In genomic region chr3:49723631-49724551, GRCh38 we compare ENCODE assay signal across 8 cellular contexts. TPM values are rescaled to one million over a fixed set of nuclear protein-coding genes. Genes with fewer than 3 reads are reported as not detected.
DNase-seq lines count a peak whose midpoint lies in the region; ATAC-seq and TF ChIP-seq lines count a peak whose summit lies in the region.

Gene GMPPB (minus strand): TSS chr3:49723951. CDS start chr3:49723726, 225 bp downstream.

- peak within 1 kb of the TSS; percentile 95 for H3K4me3 Mint-ChIP-seq in activated CD4-positive, alpha-beta T cell treated with anti-CD3 and anti-CD28 coated beads, Interleukin-2, amount 10 ng/mL, durations not matched to agents 7 days and 5 days

- peak within 1 kb of the TSS; percentile 94 for H3K27ac ChIP-seq in C4-2B
- H3K27ac ChIP-seq in coronary artery, result peak within 1 kb of the TSS; percentile 87 to 97

- H3K27ac Mint-ChIP-seq in activated CD4-positive, alpha-beta T cell treated with anti-CD3 and anti-CD28 coated beads, Interleukin-2, amount 10 ng/mL, durations not matched to agents 7 days and 5 days, result peak within 1 kb of the TSS; percentile 98

- DNase-seq in NCI-H748 (lab: John Stamatoyannopoulos, UW; ENCODE audit: unreplicated experiment) (peak; percentile 96), coronary artery (ENCODE audit: low spot score) (peak; percentile 99), left kidney (ENCODE audit: low read depth, low spot score) (peak; percentile 99)
- DNase-seq in activated CD4-positive, alpha-beta T cell treated with anti-CD3 and anti-CD28 coated beads, Interleukin-2, amount 10 ng/mL, durations not matched to agents 7 days and 5 days, result peak; percentile 95
- DNase-seq in stimulated activated CD4-positive, alpha-beta T cell treated with anti-CD3 and anti-CD28 coated beads, Interleukin-1b, Interleukin-23, amount 100 ng/mL, for 48 hours, result peak; percentile 95

- CTCF ChIA-PET in activated CD4-positive, alpha-beta T cell treated with anti-CD3 and anti-CD28 coated beads, Interleukin-2, amount 10 ng/mL, durations not matched to agents 7 days and 5 days (lab: Charles Lee), result interaction anchor here (0.6 to 1.5 kb wide), 3 partner anchors 9 to 1577 kb away, joined by 3 to 4 read pairs (median 4); no protein-coding TSS in a partner anchor

- POLR2A ChIA-PET in activated CD4-positive, alpha-beta T cell treated with anti-CD3 and anti-CD28 coated beads, Interleukin-2, amount 10 ng/mL, durations not matched to agents 7 days and 5 days (lab: Charles Lee), result no interaction called here

- peak within 1 kb of the TSS; percentile 99 for H3K4me3 ChIP-seq in coronary artery

- peaks cover 37% of the 10 kb centered on the region for H3K4me1 Mint-ChIP-seq in activated CD4-positive, alpha-beta T cell treated with anti-CD3 and anti-CD28 coated beads, Interleukin-2, amount 10 ng/mL, durations not matched to agents 7 days and 5 days

- TF ChIP-seq CTCF in C4-2B (conservative IDR thresholded peaks at IDR 0.05) (no peak), coronary artery (IDR thresholded peaks at IDR 0.05) (no peak)

- H3K27me3 Mint-ChIP-seq in activated CD4-positive, alpha-beta T cell treated with anti-CD3 and anti-CD28 coated beads, Interleukin-2, amount 10 ng/mL, durations not matched to agents 7 days and 5 days, result no peaks in the 10 kb centered on the region

- H3K9me3 Mint-ChIP-seq in activated CD4-positive, alpha-beta T cell treated with anti-CD3 and anti-CD28 coated beads, Interleukin-2, amount 10 ng/mL, durations not matched to agents 7 days and 5 days, result no peaks in the 10 kb centered on the region

- peaks cover 20% of the 10 kb centered on the region for H3K36me3 Mint-ChIP-seq in activated CD4-positive, alpha-beta T cell treated with anti-CD3 and anti-CD28 coated beads, Interleukin-2, amount 10 ng/mL, durations not matched to agents 7 days and 5 days (ENCODE audit: low read depth)

- ATAC-seq in GM19372 (IDR thresholded peaks at IDR 0.05; ENCODE audit: low read depth, unreplicated experiment), result peak; percentile 80
- ATAC-seq in HG03521 (IDR thresholded peaks at IDR 0.05; ENCODE audit: unreplicated experiment), result peak; percentile 77

RNA-seq across cellular contexts. Expression of gene GMPPB, which starts in this region (rescaled TPM):
- total RNA-seq in activated CD4-positive, alpha-beta T cell treated with anti-CD3 and anti-CD28 coated beads, Interleukin-2, amount 10 ng/mL, durations not matched to agents 7 days and 5 days, result 10 to 100 TPM; 36.5 to 46.0 TPM

Comparison
In these comparisons a context has a peak if more than half of its experiments do, and no peak if none do; other contexts are left out.
1. Peak in every context shown above with its lines: DNase-seq, ATAC-seq, H3K4me3 ChIP-seq and H3K27ac ChIP-seq.